1 cellular context compared by ENCODE assay signal in the genomic region with DNA sequence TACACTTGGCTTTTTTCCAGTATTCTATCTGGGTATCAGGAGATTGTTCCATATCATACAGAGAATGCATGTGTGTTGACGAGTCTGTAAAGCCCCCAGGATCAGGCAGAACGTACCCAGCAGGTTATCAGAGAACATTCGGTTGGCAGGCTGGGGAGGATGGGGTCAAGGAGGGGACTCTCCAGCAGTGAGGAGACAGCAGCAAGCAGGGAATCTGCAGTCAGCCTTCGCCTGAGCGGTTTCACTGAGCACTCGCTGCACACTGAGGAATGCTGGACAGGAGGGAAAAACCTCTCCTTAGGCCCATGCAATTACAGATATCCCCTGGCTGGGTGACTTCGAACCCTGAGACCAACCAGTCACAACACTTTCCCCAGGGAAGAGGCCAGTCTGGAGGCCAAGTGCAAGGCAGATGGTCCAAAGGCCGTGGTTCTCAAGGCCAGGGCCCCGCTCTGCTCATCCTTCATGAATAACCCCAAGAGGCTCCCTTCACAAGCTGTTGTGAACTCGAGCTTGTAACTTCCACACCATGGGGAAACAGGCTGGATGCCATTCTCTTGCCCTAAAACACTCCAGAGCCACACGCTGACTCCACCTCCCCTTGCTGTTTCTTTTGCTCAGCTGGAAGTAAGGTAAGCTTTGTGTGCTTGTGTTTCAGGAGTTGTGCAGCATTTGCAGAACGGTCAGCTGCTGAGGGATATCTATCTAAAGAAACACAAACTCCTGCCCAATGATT.
TF ChIP-seq lines count a peak whose summit lies in the region.

No MANE protein-coding gene starts in this region.

TF ChIP-seq in K562, 482 proteins besides CTCF, POLR2A, EP300 and RAD21 (continues in another document):
- TF ChIP-seq CBFA2T2 (conservative IDR thresholded peaks at IDR 0.05) (peak; percentile 50; the same call in 1 of the 2 replicates), ELF2 (CRISPR knock-in tag; IDR thresholded peaks at IDR 0.05) (no peak), MCM5 (IDR thresholded peaks at IDR 0.05; ENCODE audit: low read depth) (no peak), NFIC (IDR thresholded peaks at IDR 0.05) (peak; percentile 74), DNMT1 (IDR thresholded peaks at IDR 0.05) (no peak), KLF16 (IDR thresholded peaks at IDR 0.05) (no peak), TSC22D4 (tag; IDR thresholded peaks at IDR 0.05) (no peak), U2AF1 (optimal IDR thresholded peaks at IDR 0.05; ENCODE audit: low read depth, low read length) (no peak), HDAC8 (tag; IDR thresholded peaks at IDR 0.05) (no peak), ZNF197 (CRISPR knock-in tag; IDR thresholded peaks at IDR 0.05; ENCODE audit: low read depth) (no peak), ZNF507 (tag; conservative IDR thresholded peaks at IDR 0.05) (no peak), STAT5B (CRISPR knock-in tag; IDR thresholded peaks at IDR 0.05) (no peak), ZNF431 (CRISPR knock-in tag; IDR thresholded peaks at IDR 0.05) (no peak), HIVEP1 (CRISPR knock-in tag; IDR thresholded peaks at IDR 0.05) (no peak), PTRF (tag; IDR thresholded peaks at IDR 0.05) (no peak), NCOR1 (IDR thresholded peaks at IDR 0.05) (peak; percentile 37; the same call in 1 of the 2 replicates), CBFA2T3 (IDR thresholded peaks at IDR 0.05) (peak; percentile 72), TARDBP (IDR thresholded peaks at IDR 0.05) (no peak), ARID1B (IDR thresholded peaks at IDR 0.05) (peak; percentile 31; the same call in 1 of the 2 replicates), EZH2 (IDR thresholded peaks at IDR 0.05; ENCODE audit: borderline replicate concordance, low read depth, low read length) (no peak)
- TF ChIP-seq, protein P1, sequence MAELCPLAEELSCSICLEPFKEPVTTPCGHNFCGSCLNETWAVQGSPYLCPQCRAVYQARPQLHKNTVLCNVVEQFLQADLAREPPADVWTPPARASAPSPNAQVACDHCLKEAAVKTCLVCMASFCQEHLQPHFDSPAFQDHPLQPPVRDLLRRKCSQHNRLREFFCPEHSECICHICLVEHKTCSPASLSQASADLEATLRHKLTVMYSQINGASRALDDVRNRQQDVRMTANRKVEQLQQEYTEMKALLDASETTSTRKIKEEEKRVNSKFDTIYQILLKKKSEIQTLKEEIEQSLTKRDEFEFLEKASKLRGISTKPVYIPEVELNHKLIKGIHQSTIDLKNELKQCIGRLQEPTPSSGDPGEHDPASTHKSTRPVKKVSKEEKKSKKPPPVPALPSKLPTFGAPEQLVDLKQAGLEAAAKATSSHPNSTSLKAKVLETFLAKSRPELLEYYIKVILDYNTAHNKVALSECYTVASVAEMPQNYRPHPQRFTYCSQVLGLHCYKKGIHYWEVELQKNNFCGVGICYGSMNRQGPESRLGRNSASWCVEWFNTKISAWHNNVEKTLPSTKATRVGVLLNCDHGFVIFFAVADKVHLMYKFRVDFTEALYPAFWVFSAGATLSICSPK (IDR thresholded peaks at IDR 0.05; ENCODE audit: borderline replicate concordance): no peak
- TF ChIP-seq, protein P2, sequence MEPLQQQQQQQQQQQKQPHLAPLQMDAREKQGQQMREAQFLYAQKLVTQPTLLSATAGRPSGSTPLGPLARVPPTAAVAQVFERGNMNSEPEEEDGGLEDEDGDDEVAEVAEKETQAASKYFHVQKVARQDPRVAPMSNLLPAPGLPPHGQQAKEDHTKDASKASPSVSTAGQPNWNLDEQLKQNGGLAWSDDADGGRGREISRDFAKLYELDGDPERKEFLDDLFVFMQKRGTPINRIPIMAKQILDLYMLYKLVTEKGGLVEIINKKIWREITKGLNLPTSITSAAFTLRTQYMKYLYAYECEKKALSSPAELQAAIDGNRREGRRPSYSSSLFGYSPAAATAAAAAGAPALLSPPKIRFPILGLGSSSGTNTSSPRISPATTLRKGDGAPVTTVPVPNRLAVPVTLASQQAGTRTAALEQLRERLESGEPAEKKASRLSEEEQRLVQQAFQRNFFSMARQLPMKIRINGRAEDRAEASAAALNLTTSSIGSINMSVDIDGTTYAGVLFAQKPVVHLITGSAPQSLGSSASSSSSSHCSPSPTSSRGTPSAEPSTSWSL (CRISPR knock-in tag; IDR thresholded peaks at IDR 0.05; ENCODE audit: borderline replicate concordance): no peak
- TF ChIP-seq, protein P3, sequence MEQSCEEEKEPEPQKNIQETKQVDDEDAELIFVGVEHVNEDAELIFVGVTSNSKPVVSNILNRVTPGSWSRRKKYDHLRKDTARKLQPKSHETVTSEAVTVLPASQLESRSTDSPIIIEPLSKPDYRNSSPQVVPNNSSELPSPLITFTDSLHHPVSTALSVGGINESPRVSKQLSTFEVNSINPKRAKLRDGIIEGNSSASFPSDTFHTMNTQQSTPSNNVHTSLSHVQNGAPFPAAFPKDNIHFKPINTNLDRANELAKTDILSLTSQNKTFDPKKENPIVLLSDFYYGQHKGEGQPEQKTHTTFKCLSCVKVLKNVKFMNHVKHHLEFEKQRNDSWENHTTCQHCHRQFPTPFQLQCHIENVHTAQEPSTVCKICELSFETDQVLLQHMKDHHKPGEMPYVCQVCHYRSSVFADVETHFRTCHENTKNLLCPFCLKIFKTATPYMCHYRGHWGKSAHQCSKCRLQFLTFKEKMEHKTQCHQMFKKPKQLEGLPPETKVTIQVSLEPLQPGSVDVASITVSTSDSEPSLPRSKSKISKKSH (CRISPR knock-in tag; IDR thresholded peaks at IDR 0.05): no peak
- TF ChIP-seq, protein P4, sequence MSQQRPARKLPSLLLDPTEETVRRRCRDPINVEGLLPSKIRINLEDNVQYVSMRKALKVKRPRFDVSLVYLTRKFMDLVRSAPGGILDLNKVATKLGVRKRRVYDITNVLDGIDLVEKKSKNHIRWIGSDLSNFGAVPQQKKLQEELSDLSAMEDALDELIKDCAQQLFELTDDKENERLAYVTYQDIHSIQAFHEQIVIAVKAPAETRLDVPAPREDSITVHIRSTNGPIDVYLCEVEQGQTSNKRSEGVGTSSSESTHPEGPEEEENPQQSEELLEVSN (IDR thresholded peaks at IDR 0.05; ENCODE audit: borderline replicate concordance in 1 of 2, extremely low read depth in 1 of 2, insufficient read depth in 1 of 2, insufficient read length in 1 of 2, low read depth in 1 of 2, low read length in 1 of 2, poor library complexity in 1 of 2, severe bottlenecking in 1 of 2): peak in 1 of 2 experiments; percentile 12
- TF ChIP-seq, protein P5, sequence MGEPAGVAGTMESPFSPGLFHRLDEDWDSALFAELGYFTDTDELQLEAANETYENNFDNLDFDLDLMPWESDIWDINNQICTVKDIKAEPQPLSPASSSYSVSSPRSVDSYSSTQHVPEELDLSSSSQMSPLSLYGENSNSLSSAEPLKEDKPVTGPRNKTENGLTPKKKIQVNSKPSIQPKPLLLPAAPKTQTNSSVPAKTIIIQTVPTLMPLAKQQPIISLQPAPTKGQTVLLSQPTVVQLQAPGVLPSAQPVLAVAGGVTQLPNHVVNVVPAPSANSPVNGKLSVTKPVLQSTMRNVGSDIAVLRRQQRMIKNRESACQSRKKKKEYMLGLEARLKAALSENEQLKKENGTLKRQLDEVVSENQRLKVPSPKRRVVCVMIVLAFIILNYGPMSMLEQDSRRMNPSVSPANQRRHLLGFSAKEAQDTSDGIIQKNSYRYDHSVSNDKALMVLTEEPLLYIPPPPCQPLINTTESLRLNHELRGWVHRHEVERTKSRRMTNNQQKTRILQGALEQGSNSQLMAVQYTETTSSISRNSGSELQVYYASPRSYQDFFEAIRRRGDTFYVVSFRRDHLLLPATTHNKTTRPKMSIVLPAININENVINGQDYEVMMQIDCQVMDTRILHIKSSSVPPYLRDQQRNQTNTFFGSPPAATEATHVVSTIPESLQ (CRISPR knock-in tag; IDR thresholded peaks at IDR 0.05): no peak
- TF ChIP-seq, protein P6, sequence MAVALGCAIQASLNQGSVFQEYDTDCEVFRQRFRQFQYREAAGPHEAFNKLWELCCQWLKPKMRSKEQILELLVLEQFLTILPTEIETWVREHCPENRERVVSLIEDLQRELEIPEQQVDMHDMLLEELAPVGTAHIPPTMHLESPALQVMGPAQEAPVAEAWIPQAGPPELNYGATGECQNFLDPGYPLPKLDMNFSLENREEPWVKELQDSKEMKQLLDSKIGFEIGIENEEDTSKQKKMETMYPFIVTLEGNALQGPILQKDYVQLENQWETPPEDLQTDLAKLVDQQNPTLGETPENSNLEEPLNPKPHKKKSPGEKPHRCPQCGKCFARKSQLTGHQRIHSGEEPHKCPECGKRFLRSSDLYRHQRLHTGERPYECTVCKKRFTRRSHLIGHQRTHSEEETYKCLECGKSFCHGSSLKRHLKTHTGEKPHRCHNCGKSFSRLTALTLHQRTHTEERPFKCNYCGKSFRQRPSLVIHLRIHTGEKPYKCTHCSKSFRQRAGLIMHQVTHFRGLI (CRISPR knock-in tag; IDR thresholded peaks at IDR 0.05): no peak
- TF ChIP-seq, protein P7, sequence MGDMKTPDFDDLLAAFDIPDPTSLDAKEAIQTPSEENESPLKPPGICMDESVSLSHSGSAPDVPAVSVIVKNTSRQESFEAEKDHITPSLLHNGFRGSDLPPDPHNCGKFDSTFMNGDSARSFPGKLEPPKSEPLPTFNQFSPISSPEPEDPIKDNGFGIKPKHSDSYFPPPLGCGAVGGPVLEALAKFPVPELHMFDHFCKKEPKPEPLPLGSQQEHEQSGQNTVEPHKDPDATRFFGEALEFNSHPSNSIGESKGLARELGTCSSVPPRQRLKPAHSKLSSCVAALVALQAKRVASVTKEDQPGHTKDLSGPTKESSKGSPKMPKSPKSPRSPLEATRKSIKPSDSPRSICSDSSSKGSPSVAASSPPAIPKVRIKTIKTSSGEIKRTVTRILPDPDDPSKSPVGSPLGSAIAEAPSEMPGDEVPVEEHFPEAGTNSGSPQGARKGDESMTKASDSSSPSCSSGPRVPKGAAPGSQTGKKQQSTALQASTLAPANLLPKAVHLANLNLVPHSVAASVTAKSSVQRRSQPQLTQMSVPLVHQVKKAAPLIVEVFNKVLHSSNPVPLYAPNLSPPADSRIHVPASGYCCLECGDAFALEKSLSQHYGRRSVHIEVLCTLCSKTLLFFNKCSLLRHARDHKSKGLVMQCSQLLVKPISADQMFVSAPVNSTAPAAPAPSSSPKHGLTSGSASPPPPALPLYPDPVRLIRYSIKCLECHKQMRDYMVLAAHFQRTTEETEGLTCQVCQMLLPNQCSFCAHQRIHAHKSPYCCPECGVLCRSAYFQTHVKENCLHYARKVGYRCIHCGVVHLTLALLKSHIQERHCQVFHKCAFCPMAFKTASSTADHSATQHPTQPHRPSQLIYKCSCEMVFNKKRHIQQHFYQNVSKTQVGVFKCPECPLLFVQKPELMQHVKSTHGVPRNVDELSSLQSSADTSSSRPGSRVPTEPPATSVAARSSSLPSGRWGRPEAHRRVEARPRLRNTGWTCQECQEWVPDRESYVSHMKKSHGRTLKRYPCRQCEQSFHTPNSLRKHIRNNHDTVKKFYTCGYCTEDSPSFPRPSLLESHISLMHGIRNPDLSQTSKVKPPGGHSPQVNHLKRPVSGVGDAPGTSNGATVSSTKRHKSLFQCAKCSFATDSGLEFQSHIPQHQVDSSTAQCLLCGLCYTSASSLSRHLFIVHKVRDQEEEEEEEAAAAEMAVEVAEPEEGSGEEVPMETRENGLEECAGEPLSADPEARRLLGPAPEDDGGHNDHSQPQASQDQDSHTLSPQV (IDR thresholded peaks at IDR 0.05): no peak
- TF ChIP-seq, protein P8, sequence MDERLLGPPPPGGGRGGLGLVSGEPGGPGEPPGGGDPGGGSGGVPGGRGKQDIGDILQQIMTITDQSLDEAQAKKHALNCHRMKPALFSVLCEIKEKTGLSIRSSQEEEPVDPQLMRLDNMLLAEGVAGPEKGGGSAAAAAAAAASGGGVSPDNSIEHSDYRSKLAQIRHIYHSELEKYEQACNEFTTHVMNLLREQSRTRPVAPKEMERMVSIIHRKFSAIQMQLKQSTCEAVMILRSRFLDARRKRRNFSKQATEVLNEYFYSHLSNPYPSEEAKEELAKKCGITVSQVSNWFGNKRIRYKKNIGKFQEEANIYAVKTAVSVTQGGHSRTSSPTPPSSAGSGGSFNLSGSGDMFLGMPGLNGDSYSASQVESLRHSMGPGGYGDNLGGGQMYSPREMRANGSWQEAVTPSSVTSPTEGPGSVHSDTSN (CRISPR knock-in tag; IDR thresholded peaks at IDR 0.05; ENCODE audit: low read depth): no peak
- TF ChIP-seq, protein P8 (tag; conservative IDR thresholded peaks at IDR 0.05; ENCODE audit: low read depth): no peak
- TF ChIP-seq, protein P9, sequence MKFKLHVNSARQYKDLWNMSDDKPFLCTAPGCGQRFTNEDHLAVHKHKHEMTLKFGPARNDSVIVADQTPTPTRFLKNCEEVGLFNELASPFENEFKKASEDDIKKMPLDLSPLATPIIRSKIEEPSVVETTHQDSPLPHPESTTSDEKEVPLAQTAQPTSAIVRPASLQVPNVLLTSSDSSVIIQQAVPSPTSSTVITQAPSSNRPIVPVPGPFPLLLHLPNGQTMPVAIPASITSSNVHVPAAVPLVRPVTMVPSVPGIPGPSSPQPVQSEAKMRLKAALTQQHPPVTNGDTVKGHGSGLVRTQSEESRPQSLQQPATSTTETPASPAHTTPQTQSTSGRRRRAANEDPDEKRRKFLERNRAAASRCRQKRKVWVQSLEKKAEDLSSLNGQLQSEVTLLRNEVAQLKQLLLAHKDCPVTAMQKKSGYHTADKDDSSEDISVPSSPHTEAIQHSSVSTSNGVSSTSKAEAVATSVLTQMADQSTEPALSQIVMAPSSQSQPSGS (CRISPR knock-in tag; IDR thresholded peaks at IDR 0.05): no peak
